In the genomic region with DNA sequence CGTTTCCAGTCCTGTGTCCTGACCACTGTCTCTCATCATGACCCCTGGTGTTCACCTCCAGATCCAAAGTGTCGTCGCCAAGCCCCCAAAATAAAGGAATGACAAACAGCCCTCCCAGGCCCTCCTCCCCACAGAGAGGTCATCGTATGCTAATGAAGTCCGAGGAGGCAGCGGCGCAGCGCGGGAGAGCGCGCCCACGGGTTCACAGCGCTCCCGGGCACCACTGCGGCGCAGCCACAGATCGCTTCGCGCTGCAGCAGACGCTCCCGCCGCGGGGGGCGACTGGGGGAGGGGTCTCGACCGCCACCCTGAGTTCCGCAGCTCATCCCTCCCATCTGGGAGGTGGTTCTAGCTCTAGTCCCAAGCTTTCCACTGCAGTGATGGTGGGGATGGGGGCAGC, we compare ENCODE assay signal across 9 cellular contexts. TPM values are rescaled to one million over a fixed set of nuclear protein-coding genes. Genes with fewer than 3 reads are reported as not detected.
DNase-seq lines count a peak whose midpoint lies in the region; ATAC-seq and TF ChIP-seq lines count a peak whose summit lies in the region.
"Had no signal": no experiment of that assay in that cellular context is flagged by ENCODE, and none has a peak within 500 bp of the region (broad histone marks: within the 10 kb centered on the region; RNA-seq: fewer than 3 reads in every experiment).

No MANE protein-coding gene starts in this region.

- H3K4me2 ChIP-seq in H9 (ENCODE audit: insufficient read depth, insufficient read length, low read length), result peak overlapping the region; percentile 78
- H3K4me2 ChIP-seq in smooth muscle cell, result peak overlapping the region; percentile 91

- no peaks in the 10 kb centered on the region for H4K20me1 ChIP-seq in H9 (ENCODE audit: control insufficient read depth, insufficient read depth, insufficient read length)
- H4K20me1 ChIP-seq in smooth muscle cell (ENCODE audit: low read depth), result no peaks in the 10 kb centered on the region

- peak overlapping the region; percentile 70 to 84 for H3K4me3 ChIP-seq in ascending aorta
- peak overlapping the region; percentile 68 for H3K4me3 ChIP-seq in iPS-20b (ENCODE audit: low read length)
- no peak overlapping the region for H3K4me3 ChIP-seq in smooth muscle cell

- no peak overlapping the region for H2BK5ac ChIP-seq in H9 (ENCODE audit: insufficient read length, low read length)

- H3K27ac ChIP-seq in H9 (ENCODE audit: insufficient read length, low read depth, low read length) (no peak overlapping the region), ascending aorta (no peak overlapping the region), iPS-20b (ENCODE audit: low read length) (no peak overlapping the region), smooth muscle cell (ENCODE audit: low read depth) (no peak overlapping the region)

- H3K23me2 ChIP-seq in H9 (ENCODE audit: insufficient read length, low read depth, low read length, poor library complexity, severe bottlenecking), result peaks cover 18% of the 10 kb centered on the region

- peaks cover 97% of the 10 kb centered on the region for H3K27me3 Mint-ChIP-seq in H9 (ENCODE audit: low read depth)

- H3K9me3 Mint-ChIP-seq in H9, result no peaks in the 10 kb centered on the region

- H4K5ac ChIP-seq in H9 (ENCODE audit: insufficient read length, low read depth, low read length), result no peak overlapping the region

- H3T11ph ChIP-seq in H9 (ENCODE audit: low read length), result no peak overlapping the region

- H3K23ac ChIP-seq in H9 (ENCODE audit: insufficient read length, low read depth, low read length), result no peak overlapping the region

- no peak overlapping the region for H3K27ac Mint-ChIP-seq in H9
- H3K27ac Mint-ChIP-seq: activated naive CD8-positive, alpha-beta T cell had no signal

- ATAC-seq in HG02798 (IDR thresholded peaks at IDR 0.05; ENCODE audit: poor library complexity, unreplicated experiment), result no peak

- H3K27me3 ChIP-seq in H9 (ENCODE audit: insufficient read depth, low read length) (peaks cover 39% of the 10 kb centered on the region; the same call in 1 of the 2 replicates), ascending aorta (no peaks in the 10 kb centered on the region), iPS-20b (ENCODE audit: insufficient read depth, low read length) (peaks cover 85% of the 10 kb centered on the region), smooth muscle cell (ENCODE audit: low read depth) (peaks cover 64% of the 10 kb centered on the region)

- H2AFZ ChIP-seq in H9 (ENCODE audit: low read length) (no peak overlapping the region), smooth muscle cell (ENCODE audit: low read depth) (no peak overlapping the region)

- H3K9me3 ChIP-seq in H9 (ENCODE audit: control insufficient read depth, low read depth, low read length) (no peaks in the 10 kb centered on the region), ascending aorta (no peaks in the 10 kb centered on the region), iPS-20b (ENCODE audit: insufficient read depth, low read depth, low read length) (no peaks in the 10 kb centered on the region), smooth muscle cell (replicated peaks; ENCODE audit: low read depth) (no peaks in the 10 kb centered on the region)

- DNase-seq in H9 (peak; percentile 39), ascending aorta (ENCODE audit: low spot score in 2 of 2) (peak in 1 of 2 donors; percentile 70), smooth muscle cell (lab: John Stamatoyannopoulos, UW; ENCODE audit: unreplicated experiment) (no peak), NCI-H2081 (lab: John Stamatoyannopoulos, UW) (no peak), AG20443 (ENCODE audit: low spot score) (no peak)
- no peak for DNase-seq in activated CD4-positive, alpha-beta T cell treated with anti-CD3 and anti-CD28 coated beads for 1 hour

- H3K4me1 ChIP-seq in H9 (ENCODE audit: insufficient read depth, low read length) (no peaks in the 10 kb centered on the region), ascending aorta (peaks cover 0 to 19% of the 10 kb centered on the region in 2 donors), iPS-20b (ENCODE audit: insufficient read depth, low read length) (no peaks in the 10 kb centered on the region; the same call in 1 of the 2 replicates), smooth muscle cell (ENCODE audit: low read depth) (peaks cover 28% of the 10 kb centered on the region)

- H3K4me3 Mint-ChIP-seq in H9, result peak overlapping the region; percentile 54 to 84

- H4K91ac ChIP-seq in H9 (ENCODE audit: insufficient read length, low read depth, low read length), result no peak overlapping the region

- H3K79me1 ChIP-seq in H9 (ENCODE audit: insufficient read depth, low read depth, low read length, poor library complexity, severe bottlenecking), result no peaks in the 10 kb centered on the region

- no peak overlapping the region for H4K8ac ChIP-seq in H9 (replicated peaks; ENCODE audit: insufficient read length, low read depth, low read length)

- no CpG with 5 or more reads among the region's 27 CpGs for WGBS in H9 (ENCODE audit: extremely low coverage, insufficient read length, low lambda C conversion rate)
- 2% methylated on average over 27 of the region's 27 CpGs for WGBS in smooth muscle cell (ENCODE audit: low lambda C conversion rate)

- no peak overlapping the region for H2BK15ac ChIP-seq in H9 (ENCODE audit: low read depth, low read length)

- H3K56ac ChIP-seq in H9 (ENCODE audit: insufficient read length, low read depth, low read length), result no peak overlapping the region

- H2BK120ac ChIP-seq in H9 (ENCODE audit: low read depth, low read length, poor library complexity, severe bottlenecking), result no peak overlapping the region

- H3K4ac ChIP-seq in H9 (ENCODE audit: low read depth, low read length), result no peak overlapping the region

- H2BK12ac ChIP-seq in H9 (ENCODE audit: insufficient read length, low read depth, low read length), result no peak overlapping the region

- no peak overlapping the region for H3K14ac ChIP-seq in H9 (ENCODE audit: insufficient read depth, low read length)

- no peaks in the 10 kb centered on the region for H3K79me2 ChIP-seq in H9 (ENCODE audit: insufficient read depth, low read length)
- no peaks in the 10 kb centered on the region for H3K79me2 ChIP-seq in smooth muscle cell (ENCODE audit: low read depth)

- no peak overlapping the region for H2AK5ac ChIP-seq in H9 (ENCODE audit: insufficient read length, low read length)

- intact Hi-C loops in ascending aorta (cut with DNase I), result loop anchor here (5.0 to 10.0 kb wide), 2 partner anchors 132 to 174 kb away; no protein-coding TSS in a partner anchor

- H2BK20ac ChIP-seq in H9 (ENCODE audit: low read depth, low read length, poor library complexity, severe bottlenecking), result no peak overlapping the region

- TF ChIP-seq CTCF in H9 (conservative IDR thresholded peaks at IDR 0.05) (no peak), ascending aorta (IDR thresholded peaks at IDR 0.05) (peak in 1 of 3 experiments; percentile 3), smooth muscle cell (IDR thresholded peaks at IDR 0.05; ENCODE audit: borderline replicate concordance, insufficient read depth, poor library complexity, severe bottlenecking) (no peak)

- H3K4me1 Mint-ChIP-seq in H9, result peaks cover 12 to 15% of the 10 kb centered on the region in 2 experiments

- no peak overlapping the region for H3K18ac ChIP-seq in H9 (ENCODE audit: insufficient read length, low read depth, low read length)

- H3K36me3 ChIP-seq in ascending aorta, result no peaks in the 10 kb centered on the region
- H3K36me3 ChIP-seq in iPS-20b (ENCODE audit: insufficient read depth, low read depth, low read length), result no peaks in the 10 kb centered on the region
- H3K36me3 ChIP-seq in smooth muscle cell (ENCODE audit: low read depth), result no peaks in the 10 kb centered on the region

- no peaks in the 10 kb centered on the region for H3F3A ChIP-seq in smooth muscle cell (ENCODE audit: low read depth)

- H3K36me3 Mint-ChIP-seq in H9 (ENCODE audit: insufficient read depth in 1 of 3, low read depth in 3 of 3), result no peaks in the 10 kb centered on the region
- H3K36me3 Mint-ChIP-seq: activated naive CD8-positive, alpha-beta T cell had no signal

- H3K9ac ChIP-seq in H9 (ENCODE audit: extremely low read depth, insufficient read length, low read length) (no peak overlapping the region), iPS-20b (ENCODE audit: low read depth, low read length) (no peak overlapping the region), smooth muscle cell (ENCODE audit: low read depth) (no peak overlapping the region)

RNA-seq across cellular contexts. Expression of gene DGKG, which starts 1.3 kb away (rescaled TPM):
- total RNA-seq in H9 (2021) (not detected in 2 replicates), ascending aorta (11.1 TPM), smooth muscle cell (1.1 TPM in 1 of 2 replicates, not detected in the other)
- 0.64 TPM in 1 of 2 replicates, not detected in the other for polyA plus RNA-seq in smooth muscle cell
